ENCODE assay signal across 12 cellular contexts in the genomic region with DNA sequence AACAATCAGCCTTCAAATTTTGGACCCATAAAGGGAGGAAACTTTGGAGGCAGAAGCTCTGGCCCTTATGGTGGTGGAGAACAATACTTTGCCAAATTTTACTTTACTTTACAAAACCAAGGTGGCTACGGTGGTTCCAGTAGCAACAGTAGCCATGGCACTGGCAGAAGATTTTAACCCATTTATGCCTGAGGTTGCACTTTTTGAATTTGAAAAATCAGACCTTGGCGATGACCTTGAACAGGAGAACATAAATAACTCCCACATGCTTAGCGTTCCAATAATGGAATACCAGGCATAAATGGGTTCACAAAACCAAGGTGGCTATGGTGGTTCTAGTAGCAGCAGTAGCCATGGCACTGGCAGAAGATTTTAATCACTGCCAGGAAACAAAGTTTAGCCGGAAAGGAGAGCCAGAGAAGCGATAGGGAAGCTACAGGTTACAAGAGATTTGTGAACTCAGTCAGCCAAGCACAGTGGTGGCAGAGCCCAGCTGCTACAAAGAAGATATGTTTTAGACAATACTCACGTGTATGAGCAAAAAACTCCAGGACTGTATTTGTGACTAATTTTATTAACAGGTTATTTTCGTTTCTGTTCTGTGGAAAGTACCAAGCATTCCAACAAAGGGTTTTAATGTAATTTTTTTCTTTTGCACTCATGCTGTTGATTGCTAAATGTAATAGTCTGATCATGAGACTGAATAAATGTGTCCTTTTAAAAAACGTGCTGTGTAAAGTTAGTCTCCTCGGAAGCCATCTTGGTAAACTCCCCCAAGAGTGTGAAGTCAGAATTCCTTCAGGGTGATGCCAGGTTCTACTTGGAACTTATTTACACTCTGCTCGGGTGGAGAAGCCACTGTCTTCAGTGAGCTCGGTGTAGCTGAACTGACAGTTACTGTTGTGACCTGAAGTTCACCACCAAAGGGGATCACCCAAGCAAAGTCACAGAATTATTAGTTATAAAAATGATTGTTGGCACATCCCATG. TPM values are rescaled to one million over a fixed set of nuclear protein-coding genes. Genes with fewer than 3 reads are reported as not detected.
A peak's percentile ranks its signal among the peaks of the same experiment; 100 is the strongest.
DNase-seq lines count a peak whose midpoint lies in the region; ATAC-seq lines count a peak whose summit lies in the region.
"Had no signal": no experiment of that assay in that cellular context is flagged by ENCODE, and none has a peak within 500 bp of the region (broad histone marks: within the 10 kb centered on the region; RNA-seq: fewer than 3 reads in every experiment).

No MANE protein-coding gene starts in this region.

- no peak overlapping the region for H3K4me3 Mint-ChIP-seq in memory B cell
- H3K4me3 Mint-ChIP-seq: dendritic cell treated with granulocyte-macrophage colony-stimulating factor and Interleukin-4, amounts not matched to agents 40 ng/mL and 50 ng/mL, for 4 days had no signal

- no peaks in the 10 kb centered on the region for H3K27me3 Mint-ChIP-seq in memory B cell
- H3K27me3 Mint-ChIP-seq: dendritic cell treated with granulocyte-macrophage colony-stimulating factor and Interleukin-4, amounts not matched to agents 40 ng/mL and 50 ng/mL, for 4 days had no signal

- H3K4me3 ChIP-seq in aorta (ENCODE audit: low read length in 2 of 2) = no peak overlapping the region

- H3K27me3 ChIP-seq in aorta (ENCODE audit: control insufficient read depth in 1 of 2, insufficient read depth in 2 of 2, low read length in 1 of 2) = no peaks in the 10 kb centered on the region

- DNase-seq in memory B cell (ENCODE audit: low spot score in 2 of 2) = no peak
- no peak for DNase-seq in cerebellum (ENCODE audit: low spot score)
- no peak for DNase-seq in activated effector memory CD4-positive, alpha-beta T cell treated with Interleukin-2 at 50 U/mL for 16 hours
- no peak for DNase-seq in aorta
- DNase-seq: right cardiac atrium, T-helper 9 cell had no signal

- H3K27ac ChIP-seq in aorta (ENCODE audit: low read depth in 1 of 2, low read length in 2 of 2) = no peak overlapping the region

- peaks cover 21% of the 10 kb centered on the region for H3K36me3 Mint-ChIP-seq in memory B cell

- H3K9me3 Mint-ChIP-seq in memory B cell = no peaks in the 10 kb centered on the region
- H3K9me3 Mint-ChIP-seq: dendritic cell treated with granulocyte-macrophage colony-stimulating factor and Interleukin-4, amounts not matched to agents 40 ng/mL and 50 ng/mL, for 4 days had no signal

- no peaks in the 10 kb centered on the region for H3K36me3 ChIP-seq in aorta (ENCODE audit: control insufficient read depth in 1 of 2, insufficient read depth in 2 of 2, low read length in 1 of 2)

- intact Hi-C loops in aorta (cut with DNase I) = no loop called here

- WGBS in aorta, 2 donors = 63 to 71% methylated on average over 11 of the region's 11 CpGs

- H3K4me1 Mint-ChIP-seq in memory B cell = peaks cover 37% of the 10 kb centered on the region

- no peaks in the 10 kb centered on the region for H3K9me3 ChIP-seq in aorta (ENCODE audit: control insufficient read depth, low read length)

- peak; percentile 56 for ATAC-seq in GM18858 (IDR thresholded peaks at IDR 0.05; ENCODE audit: unreplicated experiment)
- peak; percentile 41 for ATAC-seq in GM19468 (IDR thresholded peaks at IDR 0.05; ENCODE audit: extremely low read depth, unreplicated experiment)
- peak; percentile 37 for ATAC-seq in HG03060 (IDR thresholded peaks at IDR 0.05; ENCODE audit: low read depth, unreplicated experiment)
- ATAC-seq in memory B cell (ENCODE audit: low read depth) = peak; percentile 54
- ATAC-seq in GM21447 (IDR thresholded peaks at IDR 0.05; ENCODE audit: unreplicated experiment) = no peak
- ATAC-seq in aorta (ENCODE audit: low FRiP score) = no peak
- ATAC-seq: right cardiac atrium had no signal

- peak overlapping the region; percentile 43 for H3K27ac Mint-ChIP-seq in memory B cell
- H3K27ac Mint-ChIP-seq: dendritic cell treated with granulocyte-macrophage colony-stimulating factor and Interleukin-4, amounts not matched to agents 40 ng/mL and 50 ng/mL, for 4 days had no signal

- peaks cover 0 to 3% of the 10 kb centered on the region in 2 donors for H3K4me1 ChIP-seq in aorta (ENCODE audit: control insufficient read depth in 1 of 2, insufficient read depth in 2 of 2, low read length in 2 of 2)

RNA-seq across cellular contexts. Expression of a gene that starts 6.7 kb away (rescaled TPM):
- total RNA-seq in cerebellum (18.9 TPM), aorta (10 to 100 TPM; 36.5 to 37.1 TPM)
- polyA plus RNA-seq in aorta = 10 to 100 TPM; 37.4 to 53.5 TPM

RNA-seq across cellular contexts. Expression of a gene that starts 27.5 kb away (rescaled TPM):
- total RNA-seq in cerebellum = 0.54 TPM
- not detected for total RNA-seq in aorta
- not detected for polyA plus RNA-seq in aorta
- total RNA-seq: H4, right cardiac atrium had no signal

RNA-seq across cellular contexts. Expression of a gene that starts 47.1 kb away (rescaled TPM):
- 27.1 TPM for total RNA-seq in cerebellum
- 10 to 100 TPM; 36.7 to 71.7 TPM for total RNA-seq in aorta
- 100 to 1,000 TPM in 1 of 2 donors, 10 to 100 TPM in 1; 61.7 to 128 TPM for polyA plus RNA-seq in aorta

Comparison
In these comparisons a context has a peak if more than half of its experiments do, and no peak if none do; other contexts are left out.
1. ATAC-seq: peak in GM18858 (single experiment), GM19468 (single experiment), HG03060 (single experiment) and memory B cell (single experiment); none in GM21447 (single experiment) and aorta (single experiment).